Comparison of ENCODE assay signal across 15 cellular contexts in genomic region chr22:20036119-20036518, GRCh38.
"Had no signal": no experiment of that assay in that cellular context is flagged by ENCODE, and none has a peak within 500 bp of the region (broad histone marks: within the 10 kb centered on the region; RNA-seq: fewer than 3 reads in every experiment).

No MANE protein-coding gene starts in this region.

- H3K36me3 Mint-ChIP-seq: natural killer cell treated with Interleukin-12 subunit alpha and Interleukin-12 subunit beta and Interleukin-15 and Interleukin-18, amount 100 ng/mL, for 72 hours had no signal

- ATAC-seq: foreskin keratinocyte; left lobe of liver; natural killer cell treated with Interleukin-12 subunit alpha and Interleukin-12 subunit beta and Interleukin-15 and Interleukin-18, amount 100 ng/mL, for 72 hours; sciatic nerve had no signal

- H3K4me3 Mint-ChIP-seq: activated CD4-positive, alpha-beta memory T cell treated with anti-CD3 and anti-CD28 coated beads, Interleukin-2, amount 10 ng/mL, durations not matched to agents 7 days and 5 days; natural killer cell treated with Interleukin-12 subunit alpha and Interleukin-12 subunit beta and Interleukin-15 and Interleukin-18, amount 100 ng/mL, for 72 hours had no signal

- H3K9me3 Mint-ChIP-seq: activated CD4-positive, alpha-beta memory T cell treated with anti-CD3 and anti-CD28 coated beads, Interleukin-2, amount 10 ng/mL, durations not matched to agents 7 days and 5 days; natural killer cell treated with Interleukin-12 subunit alpha and Interleukin-12 subunit beta and Interleukin-15 and Interleukin-18, amount 100 ng/mL, for 72 hours had no signal

- H3K27me3 Mint-ChIP-seq: activated CD4-positive, alpha-beta memory T cell treated with anti-CD3 and anti-CD28 coated beads, Interleukin-2, amount 10 ng/mL, durations not matched to agents 7 days and 5 days; natural killer cell treated with Interleukin-12 subunit alpha and Interleukin-12 subunit beta and Interleukin-15 and Interleukin-18, amount 100 ng/mL, for 72 hours had no signal

- H3K36me3 ChIP-seq: cardiac muscle cell, colonic mucosa had no signal

- H3K27me3 ChIP-seq: cardiac muscle cell, colonic mucosa, foreskin keratinocyte, spleen had no signal

- H3K27ac ChIP-seq: cardiac muscle cell, colonic mucosa, foreskin keratinocyte had no signal

- DNase-seq: activated CD4-positive, alpha-beta memory T cell treated with anti-CD3 and anti-CD28 coated beads, Interleukin-2, amount 10 ng/mL, durations not matched to agents 7 days and 5 days; activated CD8-positive, alpha-beta memory T cell treated with anti-CD3 and anti-CD28 coated beads, Interleukin-2, amount 50 U/mL, for 48 hours; colonic mucosa; foreskin keratinocyte; head of caudate nucleus; occipital lobe; spleen; stimulated activated CD4-positive, alpha-beta T cell treated with anti-CD3 and anti-CD28 coated beads, Interleukin-1b, Interleukin-23, amount 100 ng/mL, for 48 hours; stimulated activated naive CD4-positive, alpha-beta T cell; substantia nigra; trophoblast cell had no signal

- H3K27ac Mint-ChIP-seq: activated CD4-positive, alpha-beta memory T cell treated with anti-CD3 and anti-CD28 coated beads, Interleukin-2, amount 10 ng/mL, durations not matched to agents 7 days and 5 days had no signal

- H3K4me3 ChIP-seq: cardiac muscle cell, colonic mucosa, spleen had no signal

- H3K4me1 ChIP-seq: foreskin keratinocyte had no signal
